In genomic region chr19:5001547-5002131, GRCh38 we compare ENCODE assay signal across 9 cellular contexts. TPM values are rescaled to one million over a fixed set of nuclear protein-coding genes. Genes with fewer than 3 reads are reported as not detected.
A peak's percentile ranks its signal among the peaks of the same experiment; 100 is the strongest.
DNase-seq lines count a peak whose midpoint lies in the region; ATAC-seq and TF ChIP-seq lines count a peak whose summit lies in the region.
"Had no signal": no experiment of that assay in that cellular context is flagged by ENCODE, and none has a peak within 500 bp of the region (broad histone marks: within the 10 kb centered on the region; RNA-seq: fewer than 3 reads in every experiment).

No MANE protein-coding gene starts in this region.

- peak; percentile 61 for DNase-seq in Daoy (ENCODE audit: low read depth)
- peak; percentile 76 for DNase-seq in HuH-7.5 (ENCODE audit: low spot score)
- peak; percentile 69 to 74 for DNase-seq in erythroblast (lab: John Stamatoyannopoulos, UW)
- DNase-seq in DMS79 treated with DMSO at 0.1 percent for 48 hours (lab: John Stamatoyannopoulos, UW): no peak

- no peaks in the 10 kb centered on the region for H3K9me3 ChIP-seq in parathyroid adenoma (ENCODE audit: control insufficient read depth, low read length)

- H3K4me2 ChIP-seq in parathyroid adenoma (ENCODE audit: low read length): no peak overlapping the region

- H2AFZ ChIP-seq in parathyroid adenoma: no peak overlapping the region

- TF ChIP-seq POLR2A in erythroblast (IDR thresholded peaks at IDR 0.05; ENCODE audit: low read length): no peak

- no peak overlapping the region for H3K27ac ChIP-seq in parathyroid adenoma
- H3K27ac ChIP-seq: SK-N-MC had no signal

- H3K9ac ChIP-seq in parathyroid adenoma: no peak overlapping the region

- TF ChIP-seq CTCF in WI38 (IDR thresholded peaks at IDR 0.05; ENCODE audit: low read depth, low read length) (peak; percentile 68), parathyroid adenoma (IDR thresholded peaks at IDR 0.05) (peak; percentile 50)

- no peaks in the 10 kb centered on the region for H3K4me1 ChIP-seq in parathyroid adenoma

- no peaks in the 10 kb centered on the region for H3K36me3 ChIP-seq in parathyroid adenoma (ENCODE audit: control insufficient read depth, insufficient read depth, low read length)

- H3K27me3 ChIP-seq in parathyroid adenoma (ENCODE audit: control insufficient read depth, insufficient read depth, low read length): no peaks in the 10 kb centered on the region

- ATAC-seq in GM18519 (IDR thresholded peaks at IDR 0.05; ENCODE audit: low FRiP score, unreplicated experiment) (no peak), GM18868 (IDR thresholded peaks at IDR 0.05; ENCODE audit: unreplicated experiment) (no peak)

- H3K79me2 ChIP-seq in parathyroid adenoma: peaks cover 87% of the 10 kb centered on the region

- no peak overlapping the region for H3K4me3 ChIP-seq in WI38 (ENCODE audit: low read depth, low read length)
- no peak overlapping the region for H3K4me3 ChIP-seq in parathyroid adenoma (ENCODE audit: low read depth, low read length)
- H3K4me3 ChIP-seq: SK-N-MC had no signal

RNA-seq across cellular contexts. Expression of gene KDM4B, which starts 32.7 kb away (rescaled TPM):
- total RNA-seq in Daoy (2014; rRNA removed; shearing (Covaris generic)): 2.1 and 4.2 TPM in 2 replicates
